In the genomic region with DNA sequence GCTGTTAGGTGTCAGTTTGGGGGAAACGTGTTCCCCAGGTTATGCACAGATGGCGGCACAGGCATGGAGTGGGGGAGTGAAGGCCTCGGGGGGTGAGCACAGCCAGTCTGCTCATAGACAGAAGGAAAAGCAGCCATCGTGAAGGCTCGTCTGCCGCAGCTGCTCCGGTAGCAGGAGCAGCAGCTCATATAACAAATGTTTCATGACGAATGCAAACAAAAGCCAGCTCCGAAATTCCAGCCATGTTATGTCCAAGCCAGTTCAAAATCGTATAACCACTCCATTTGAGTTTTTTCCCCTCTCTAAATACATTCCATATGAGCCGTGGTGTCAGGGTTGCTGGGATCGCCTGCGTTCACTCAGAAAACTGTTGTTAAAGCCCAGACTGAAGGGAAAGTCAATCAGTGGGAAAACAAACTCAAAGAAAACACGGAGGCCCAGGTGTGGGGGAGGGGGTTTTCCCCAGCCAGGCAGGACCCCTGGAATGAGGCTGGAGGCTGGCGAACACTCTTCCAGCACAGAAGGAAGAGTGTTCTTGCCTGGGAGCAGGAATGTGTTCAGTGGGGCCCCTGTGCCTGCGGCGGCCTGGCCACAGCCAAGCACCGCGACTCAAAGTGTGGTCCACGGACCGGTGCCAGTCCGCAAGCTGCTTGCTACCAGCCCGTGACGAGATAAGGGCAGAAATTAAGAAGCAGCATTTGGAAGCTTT, we compare ENCODE assay signal across 15 cellular contexts.
DNase-seq lines count a peak whose midpoint lies in the region; ATAC-seq, FAIRE-seq and TF ChIP-seq lines count a peak whose summit lies in the region.
"Had no signal": no experiment of that assay in that cellular context is flagged by ENCODE, and none has a peak within 500 bp of the region (broad histone marks: within the 10 kb centered on the region; RNA-seq: fewer than 3 reads in every experiment).

No MANE protein-coding gene starts in this region.

- CTCF ChIA-PET in GM10248 (lab: Yijun Ruan, JAX): interaction anchor here (0.6 to 14.8 kb wide), 7 partner anchors 7 to 437 kb away, joined by 3 to 192 read pairs (median 4); no protein-coding TSS in a partner anchor

- no peaks in the 10 kb centered on the region for H3K9me3 ChIP-seq in WERI-Rb-1 (ENCODE audit: severe bottlenecking)
- H3K9me3 ChIP-seq in tibial nerve: no peaks in the 10 kb centered on the region
- H3K9me3 ChIP-seq: ascending aorta had no signal

- TF ChIP-seq EP300 in tibial nerve (IDR thresholded peaks at IDR 0.05): no peak

- H3K4me3 ChIP-seq in WERI-Rb-1 (ENCODE audit: low read depth, low read length) (no peak overlapping the region), foreskin fibroblast (ENCODE audit: low read depth in 1 of 2, low read length in 2 of 2) (peak overlapping the region in 1 of 2 donors; percentile 26), tibial nerve (no peak overlapping the region)
- H3K4me3 ChIP-seq: ascending aorta had no signal

- no peaks in the 10 kb centered on the region for H3K9me3 Mint-ChIP-seq in progenitor cell of endocrine pancreas (ENCODE audit: low read depth)
- H3K9me3 Mint-ChIP-seq: natural killer cell treated with Interleukin-12 subunit alpha and Interleukin-12 subunit beta and Interleukin-15 and Interleukin-18, amount 100 ng/mL, for 72 hours had no signal

- H3K4me1 ChIP-seq in tibial nerve: peaks cover 0 to 17% (median 3%) of the 10 kb centered on the region in 4 donors

- no peak for ATAC-seq in HG02970 (IDR thresholded peaks at IDR 0.05; ENCODE audit: low FRiP score, unreplicated experiment)
- ATAC-seq: HCT116; natural killer cell treated with Interleukin-12 subunit alpha and Interleukin-12 subunit beta and Interleukin-15 and Interleukin-18, amount 100 ng/mL, for 72 hours had no signal

- H3K27me3 Mint-ChIP-seq in progenitor cell of endocrine pancreas: peaks cover 12% of the 10 kb centered on the region
- H3K27me3 Mint-ChIP-seq: natural killer cell treated with Interleukin-12 subunit alpha and Interleukin-12 subunit beta and Interleukin-15 and Interleukin-18, amount 100 ng/mL, for 72 hours had no signal

- H3K27ac ChIP-seq in WERI-Rb-1 (peak overlapping the region; percentile 18), tibial nerve (no peak overlapping the region)
- H3K27ac ChIP-seq: ascending aorta, KMS-11 had no signal

- H3K4me3 Mint-ChIP-seq in progenitor cell of endocrine pancreas (ENCODE audit: low read depth): peak overlapping the region; percentile 40
- H3K4me3 Mint-ChIP-seq: natural killer cell treated with Interleukin-12 subunit alpha and Interleukin-12 subunit beta and Interleukin-15 and Interleukin-18, amount 100 ng/mL, for 72 hours had no signal

- DNase-seq in G401 (ENCODE audit: low spot score) (peak; percentile 61), WERI-Rb-1 (peak; percentile 22), foreskin fibroblast (peak; percentile 67 to 85), progenitor cell of endocrine pancreas (ENCODE audit: low spot score, unreplicated experiment) (no peak), GM10248 (ENCODE audit: extremely low spot score) (no peak), tibial nerve (ENCODE audit: low spot score in 2 of 2) (no peak), H54 (ENCODE audit: insufficient read length, low spot score) (no peak)
- DNase-seq: NCI-H2081 treated with DMSO at 0.1 percent for 48 hours, T-helper 9 cell had no signal

- FAIRE-seq in H54 (lab: Jason Lieb, UNC): no peak
- FAIRE-seq: islet of Langerhans had no signal

- POLR2A ChIA-PET in GM10248 (lab: Yijun Ruan, JAX): no interaction called here

- H3K27ac Mint-ChIP-seq in progenitor cell of endocrine pancreas: peak overlapping the region; percentile 96

- H3K36me3 Mint-ChIP-seq in progenitor cell of endocrine pancreas (ENCODE audit: insufficient read depth): no peaks in the 10 kb centered on the region
- H3K36me3 Mint-ChIP-seq: natural killer cell treated with Interleukin-12 subunit alpha and Interleukin-12 subunit beta and Interleukin-15 and Interleukin-18, amount 100 ng/mL, for 72 hours had no signal

- H3K27me3 ChIP-seq in WERI-Rb-1 (ENCODE audit: insufficient read depth, low read depth, severe bottlenecking) (no peaks in the 10 kb centered on the region), tibial nerve (no peaks in the 10 kb centered on the region)
- H3K27me3 ChIP-seq: ascending aorta had no signal

- TF ChIP-seq POLR2A in tibial nerve (IDR thresholded peaks at IDR 0.05) (no peak), H54 (IDR thresholded peaks at IDR 0.05; ENCODE audit: low read depth, low read length) (no peak)

- H3K36me3 ChIP-seq in WERI-Rb-1 (no peaks in the 10 kb centered on the region), tibial nerve (peaks cover 0 to 18% (median 0%) of the 10 kb centered on the region in 3 donors)
- H3K36me3 ChIP-seq: ascending aorta had no signal

- TF ChIP-seq CTCF in WERI-Rb-1 (IDR thresholded peaks at IDR 0.05; ENCODE audit: low read depth, low read length): no peak
- no peak for TF ChIP-seq CTCF in foreskin fibroblast (IDR thresholded peaks at IDR 0.05; ENCODE audit: low read depth, low read length)
- TF ChIP-seq CTCF in progenitor cell of endocrine pancreas (IDR thresholded peaks at IDR 0.05; ENCODE audit: unreplicated experiment): no peak
- no peak for TF ChIP-seq CTCF in GM10248 (IDR thresholded peaks at IDR 0.05; ENCODE audit: control extremely low read depth, extremely low read depth, low read depth, missing control alignments)
- no peak for TF ChIP-seq CTCF in tibial nerve (IDR thresholded peaks at IDR 0.05)

- peaks cover 12% of the 10 kb centered on the region for H3K4me1 Mint-ChIP-seq in progenitor cell of endocrine pancreas (ENCODE audit: low read depth)

- 76 to 77% methylated on average over 24 of the region's 24 CpGs for WGBS in tibial nerve, 2 donors

- in situ Hi-C loops in G401 (cut with HindIII; ENCODE audit: low sequenced_read_pairs): no loop called here

Comparison
In these comparisons a context has a peak if more than half of its experiments do, and no peak if none do; other contexts are left out.
1. DNase-seq: peak in G401 (single experiment), WERI-Rb-1 (single experiment) and foreskin fibroblast (2 of 2); none in progenitor cell of endocrine pancreas (single experiment), GM10248 (single experiment), tibial nerve (0 of 2) and H54 (single experiment).